Comparison of ENCODE assay signal across 25 cellular contexts in genomic region chr11:96322775-96323642, GRCh38. TPM values are rescaled to one million over a fixed set of nuclear protein-coding genes. Genes with fewer than 3 reads are reported as not detected.
DNase-seq lines count a peak whose midpoint lies in the region; ATAC-seq and TF ChIP-seq lines count a peak whose summit lies in the region.
"Had no signal": no experiment of that assay in that cellular context is flagged by ENCODE, and none has a peak within 500 bp of the region (broad histone marks: within the 10 kb centered on the region; RNA-seq: fewer than 3 reads in every experiment).

No MANE protein-coding gene starts in this region.

- peaks cover 4% of the 10 kb centered on the region for H3K9me3 Mint-ChIP-seq in mesothelial cell of epicardium
- H3K9me3 Mint-ChIP-seq: activated CD4-positive, alpha-beta memory T cell treated with anti-CD3 and anti-CD28 coated beads for 36 hours; endodermal cell had no signal

- no peak for TF ChIP-seq POLR2A in upper lobe of left lung (IDR thresholded peaks at IDR 0.05)

- intact Hi-C loops in heart right ventricle (cut with DNase I) = no loop called here
- intact Hi-C loops in ascending aorta (cut with DNase I) = loop anchor here (5.0 kb wide), 1 partner anchor 151 kb away; no protein-coding TSS in a partner anchor

- H3K36me3 ChIP-seq in cardiac muscle cell (no peaks in the 10 kb centered on the region), heart right ventricle (no peaks in the 10 kb centered on the region), ascending aorta (no peaks in the 10 kb centered on the region), upper lobe of left lung (no peaks in the 10 kb centered on the region)
- H3K36me3 ChIP-seq: BE2C, gastroesophageal sphincter, HAP-1 had no signal

- no peak for TF ChIP-seq CTCF in cardiac muscle cell (IDR thresholded peaks at IDR 0.05; ENCODE audit: low read depth, low read length)
- TF ChIP-seq CTCF in heart right ventricle (IDR thresholded peaks at IDR 0.05) = no peak
- no peak for TF ChIP-seq CTCF in ascending aorta (IDR thresholded peaks at IDR 0.05)
- TF ChIP-seq CTCF in mesothelial cell of epicardium (IDR thresholded peaks at IDR 0.05; ENCODE audit: unreplicated experiment) = no peak
- TF ChIP-seq CTCF in upper lobe of left lung (IDR thresholded peaks at IDR 0.05) = no peak

- peaks cover 13% of the 10 kb centered on the region for H3K36me3 Mint-ChIP-seq in mesothelial cell of epicardium

- 90 to 93% methylated on average over 10 of the region's 10 CpGs for WGBS in heart right ventricle, 2 donors
- WGBS in upper lobe of left lung, 2 donors = 90 to 92% methylated on average over 10 of the region's 10 CpGs

- no peak for TF ChIP-seq EP300 in upper lobe of left lung (IDR thresholded peaks at IDR 0.05)

- peaks cover 17% of the 10 kb centered on the region for H3K4me1 ChIP-seq in cardiac muscle cell (ENCODE audit: low read depth)
- peaks cover 1 to 50% (median 31%) of the 10 kb centered on the region in 9 donors for H3K4me1 ChIP-seq in heart right ventricle
- H3K4me1 ChIP-seq in ascending aorta = peaks cover 0 to 23% of the 10 kb centered on the region in 2 donors
- peaks cover 22 to 47% (median 29%) of the 10 kb centered on the region in 4 donors for H3K4me1 ChIP-seq in upper lobe of left lung
- H3K4me1 ChIP-seq: BE2C had no signal

- H3K4me3 Mint-ChIP-seq in mesothelial cell of epicardium = no peak overlapping the region
- H3K4me3 Mint-ChIP-seq: activated CD4-positive, alpha-beta memory T cell treated with anti-CD3 and anti-CD28 coated beads for 36 hours; endodermal cell had no signal

- H3K9me3 ChIP-seq in cardiac muscle cell (ENCODE audit: low read depth) (no peaks in the 10 kb centered on the region), heart right ventricle (no peaks in the 10 kb centered on the region), ascending aorta (no peaks in the 10 kb centered on the region), upper lobe of left lung (no peaks in the 10 kb centered on the region)
- H3K9me3 ChIP-seq: BE2C, gastroesophageal sphincter, HAP-1 had no signal

- H3K27ac ChIP-seq in cardiac muscle cell = peak overlapping the region; percentile 54
- H3K27ac ChIP-seq in heart right ventricle = no peak overlapping the region
- H3K27ac ChIP-seq in ascending aorta = peak overlapping the region; percentile 52 to 58
- peak overlapping the region; percentile 49 to 73 (median 56) for H3K27ac ChIP-seq in upper lobe of left lung
- H3K27ac ChIP-seq: gastroesophageal sphincter, HL-60 had no signal

- H3K27ac Mint-ChIP-seq in mesothelial cell of epicardium = peak overlapping the region; percentile 95
- H3K27ac Mint-ChIP-seq: activated CD4-positive, alpha-beta memory T cell treated with anti-CD3 and anti-CD28 coated beads for 36 hours; endodermal cell had no signal

- DNase-seq in cardiac muscle cell (ENCODE audit: low read depth in 1 of 2, low spot score in 1 of 2) (no peak), heart right ventricle (no peak), ascending aorta (ENCODE audit: low spot score in 2 of 2) (no peak), mesothelial cell of epicardium (ENCODE audit: low spot score in 2 of 2, unreplicated experiment in 2 of 2) (no peak), upper lobe of left lung (no peak), AG08395 (ENCODE audit: low spot score) (no peak), globus pallidus (ENCODE audit: low spot score) (no peak)
- DNase-seq: activated CD4-positive, alpha-beta memory T cell treated with anti-CD3 and anti-CD28 coated beads for 36 hours; activated CD8-positive, alpha-beta memory T cell treated with anti-CD3 and anti-CD28 coated beads, Interleukin-2, amount 50 U/mL, for 48 hours; activated effector memory CD4-positive, alpha-beta T cell treated with anti-CD3 and anti-CD28 coated beads, Interleukin-2, amount 50 U/mL, for 16 hours; BE2C; cortex of kidney; EL; endodermal cell; NCI-H1092 treated with DMSO at 0.1 percent for 48 hours; NCI-H2081; NCI-H226; NCI-H774; SHP77; stimulated activated CD4-positive, alpha-beta T cell treated with anti-CD3 and anti-CD28 coated beads, Interleukin-1b, Interleukin-23, amount 100 ng/mL, for 48 hours; T-helper 9 cell had no signal

- no peaks in the 10 kb centered on the region for H3K27me3 Mint-ChIP-seq in mesothelial cell of epicardium (ENCODE audit: low read depth)
- H3K27me3 Mint-ChIP-seq: activated CD4-positive, alpha-beta memory T cell treated with anti-CD3 and anti-CD28 coated beads for 36 hours had no signal

- peaks cover 80% of the 10 kb centered on the region for H3K4me1 Mint-ChIP-seq in mesothelial cell of epicardium

- ATAC-seq in heart right ventricle = no peak
- no peak for ATAC-seq in upper lobe of left lung (ENCODE audit: low FRiP score in 2 of 2)
- ATAC-seq in HG02588 (IDR thresholded peaks at IDR 0.05; ENCODE audit: unreplicated experiment) = no peak
- ATAC-seq: gastroesophageal sphincter had no signal

- H3K27me3 ChIP-seq in cardiac muscle cell (no peaks in the 10 kb centered on the region), heart right ventricle (no peaks in the 10 kb centered on the region), ascending aorta (no peaks in the 10 kb centered on the region), upper lobe of left lung (no peaks in the 10 kb centered on the region)
- H3K27me3 ChIP-seq: BE2C, gastroesophageal sphincter had no signal

- no peak overlapping the region for H3K4me3 ChIP-seq in cardiac muscle cell
- H3K4me3 ChIP-seq in heart right ventricle = no peak overlapping the region
- no peak overlapping the region for H3K4me3 ChIP-seq in ascending aorta
- no peak overlapping the region for H3K4me3 ChIP-seq in upper lobe of left lung
- H3K4me3 ChIP-seq: gastroesophageal sphincter, HAP-1 had no signal

RNA-seq across cellular contexts. Expression of gene MAML2, which starts 20.0 kb away (rescaled TPM):
- 6.3 and 8.2 TPM in 2 replicates for total RNA-seq in cardiac muscle cell
- polyA plus RNA-seq in cardiac muscle cell = 1.1 and 5.5 TPM in 2 replicates
- 1 to 10 TPM; 2.9 to 6.1 (median 4.5) TPM for total RNA-seq in heart right ventricle
- 1 to 10 TPM; 1.3 to 1.9 TPM for polyA plus RNA-seq in heart right ventricle
- total RNA-seq in ascending aorta = 13.2 TPM
- total RNA-seq in mesothelial cell of epicardium = 36.4 to 38.4 TPM (median 38.3 TPM) in 3 replicates
- total RNA-seq in upper lobe of left lung = 10 to 100 TPM; 19.5 to 36.6 (median 26.3) TPM

Comparison
In these comparisons a context has a peak if more than half of its experiments do, and no peak if none do; other contexts are left out.
1. H3K27ac ChIP-seq: peak in cardiac muscle cell (single experiment), ascending aorta (2 of 2) and upper lobe of left lung (4 of 4); none in heart right ventricle (0 of 10).